ENCODE assay signal across 18 cellular contexts in the genomic region with DNA sequence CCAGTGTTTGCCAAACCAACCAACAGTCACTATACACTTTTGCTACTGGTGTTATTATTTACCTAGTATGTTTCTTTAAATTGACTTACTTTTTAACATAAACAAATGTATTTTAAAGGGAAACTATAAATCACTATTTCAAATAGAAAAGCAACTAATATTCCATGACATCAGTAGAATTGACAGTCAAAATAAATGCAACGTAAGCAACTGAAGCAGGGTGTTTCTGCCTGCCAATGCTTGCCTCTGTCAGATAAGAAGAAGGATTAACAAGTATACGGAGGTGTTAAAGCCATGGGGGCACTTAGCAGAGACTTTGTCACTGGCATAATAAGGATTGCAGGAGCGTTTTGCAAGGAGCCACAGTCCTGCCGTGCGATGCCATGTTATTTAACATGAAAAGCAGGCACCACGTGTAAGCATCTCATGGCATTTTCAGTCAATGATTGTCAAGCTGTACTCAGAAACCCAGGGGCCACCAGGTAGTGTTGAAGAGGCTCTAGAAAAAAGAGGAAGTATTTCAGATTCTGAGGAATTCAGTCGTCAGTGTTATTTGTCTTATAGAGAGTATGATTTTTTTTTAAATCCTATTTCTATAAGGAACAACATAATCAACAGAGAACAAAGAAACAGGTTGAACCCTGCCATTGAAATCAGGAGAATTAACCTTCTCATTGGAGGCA.
DNase-seq lines count a peak whose midpoint lies in the region; ATAC-seq, FAIRE-seq and TF ChIP-seq lines count a peak whose summit lies in the region.
"Had no signal": no experiment of that assay in that cellular context is flagged by ENCODE, and none has a peak within 500 bp of the region (broad histone marks: within the 10 kb centered on the region; RNA-seq: fewer than 3 reads in every experiment).

No MANE protein-coding gene starts in this region.

- TF ChIP-seq CTCF in A549 (IDR thresholded peaks at IDR 0.05) = no peak

- no peak overlapping the region for H3K9ac ChIP-seq in SK-N-MC (ENCODE audit: insufficient read length)
- H3K9ac ChIP-seq in mesendoderm (ENCODE audit: low read length) = no peak overlapping the region
- H3K9ac ChIP-seq: GM23248 had no signal

- H3K36me3 ChIP-seq in SK-N-MC (ENCODE audit: insufficient read depth, low read length) = 0 out of 2 replicates have a peak, but pooled peaks cover 5% of the 10 kb centered on the region
- H3K36me3 ChIP-seq in mesendoderm (ENCODE audit: control insufficient read depth, insufficient read depth, low read length) = no peaks in the 10 kb centered on the region
- H3K36me3 ChIP-seq in CD8-positive, alpha-beta memory T cell (ENCODE audit: insufficient read depth, low read length) = no peaks in the 10 kb centered on the region
- H3K36me3 ChIP-seq: HAP-1 had no signal

- H3K36me3 Mint-ChIP-seq in CD8-positive, alpha-beta memory T cell = no peaks in the 10 kb centered on the region

- H2BK120ac ChIP-seq in mesendoderm (ENCODE audit: low read depth, low read length) = no peak overlapping the region

- H3K4me3 ChIP-seq in A549 (no peak overlapping the region), SK-N-MC (no peak overlapping the region), mesendoderm (ENCODE audit: low read length) (no peak overlapping the region)
- no peak overlapping the region for H3K4me3 ChIP-seq in CD8-positive, alpha-beta memory T cell (ENCODE audit: low read length)
- H3K4me3 ChIP-seq: GM23248, HAP-1 had no signal

- TF ChIP-seq POLR2A in A549 (IDR thresholded peaks at IDR 0.05; ENCODE audit: low read length) = no peak

- H3K79me1 ChIP-seq in mesendoderm (ENCODE audit: low read length) = no peaks in the 10 kb centered on the region

- no peaks in the 10 kb centered on the region for H3K9me3 Mint-ChIP-seq in CD8-positive, alpha-beta memory T cell
- H3K9me3 Mint-ChIP-seq: CD4-positive, alpha-beta T cell had no signal

- H3K4me2 ChIP-seq in A549 = no peak overlapping the region
- H3K4me2 ChIP-seq in mesendoderm (ENCODE audit: low read length) = no peak overlapping the region

- 6% methylated on average over 7 of the region's 7 CpGs for WGBS in A549 (ENCODE audit: missing lambda C conversion rate)
- WGBS in mesendoderm (ENCODE audit: extremely low coverage, insufficient coverage, low lambda C conversion rate) = no CpG with 5 or more reads among the region's 7 CpGs

- DNase-seq in A549 (ENCODE audit: low read depth in 1 of 2, low spot score in 1 of 2) (no peak), D341Med (ENCODE audit: low spot score) (peak; percentile 42), SK-N-MC (ENCODE audit: low read depth, low spot score) (no peak), mesendoderm (peak; percentile 53), MV-4-11 (lab: John Stamatoyannopoulos, UW) (no peak), cardiac septum (ENCODE audit: low spot score) (no peak)
- no peak for DNase-seq in CD8-positive, alpha-beta memory T cell
- no peak for DNase-seq in activated CD4-positive, alpha-beta T cell treated with anti-CD3 and anti-CD28 coated beads, Interleukin-2, amount 50 U/mL, for 1 hour
- DNase-seq: AML-193; CD4-positive, alpha-beta T cell; DMS 273 treated with DMSO at 0.1 percent for 48 hours; GM23248 had no signal

- no peak overlapping the region for H2BK15ac ChIP-seq in mesendoderm (replicated peaks; ENCODE audit: low read depth)

- H3K4me1 ChIP-seq in A549 (no peaks in the 10 kb centered on the region), mesendoderm (ENCODE audit: control insufficient read depth, low read depth, low read length) (no peaks in the 10 kb centered on the region)
- no peaks in the 10 kb centered on the region for H3K4me1 ChIP-seq in CD8-positive, alpha-beta memory T cell (ENCODE audit: insufficient read depth, low read length)
- H3K4me1 ChIP-seq: HAP-1 had no signal

- no peak overlapping the region for H3K18ac ChIP-seq in mesendoderm (ENCODE audit: low read length)

- POLR2A ChIA-PET in A549 (lab: Yijun Ruan, JAX) = no interaction called here
- POLR2A ChIA-PET in CD8-positive, alpha-beta memory T cell (lab: Charles Lee) = no interaction called here

- peaks cover 2 to 14% of the 10 kb centered on the region in 2 donors for H3K27me3 Mint-ChIP-seq in CD8-positive, alpha-beta memory T cell

- H4K8ac ChIP-seq in mesendoderm (ENCODE audit: low read depth, low read length) = no peak overlapping the region

- H3K27me3 ChIP-seq in mesendoderm (ENCODE audit: insufficient read depth, low read length, poor library complexity) = no peaks in the 10 kb centered on the region
- no peaks in the 10 kb centered on the region for H3K27me3 ChIP-seq in CD8-positive, alpha-beta memory T cell (ENCODE audit: insufficient read depth, low read length, poor library complexity, severe bottlenecking)

- peak overlapping the region in 1 of 8 donors; percentile 24 for H3K27ac Mint-ChIP-seq in CD8-positive, alpha-beta memory T cell
- H3K27ac Mint-ChIP-seq: CD4-positive, alpha-beta T cell had no signal

- H3K4ac ChIP-seq in mesendoderm (ENCODE audit: low read depth, low read length) = no peak overlapping the region

- no peak overlapping the region for H3K27ac ChIP-seq in A549
- peak overlapping the region; percentile 26; the same call in 1 of the 2 replicates for H3K27ac ChIP-seq in SK-N-MC
- H3K27ac ChIP-seq in mesendoderm (ENCODE audit: low read depth, low read length) = no peak overlapping the region
- no peak overlapping the region for H3K27ac ChIP-seq in CD8-positive, alpha-beta memory T cell (ENCODE audit: low read depth, low read length)
- H3K27ac ChIP-seq: C4-2B, GM23248 had no signal

- H3K4me3 Mint-ChIP-seq in CD8-positive, alpha-beta memory T cell = no peak overlapping the region
- H3K4me3 Mint-ChIP-seq: CD4-positive, alpha-beta T cell had no signal

- H2BK5ac ChIP-seq in mesendoderm (ENCODE audit: low read length) = no peak overlapping the region

- no peak overlapping the region for H2AK5ac ChIP-seq in mesendoderm (ENCODE audit: low read length)

- TF ChIP-seq EP300 in A549 (IDR thresholded peaks at IDR 0.05) = no peak

- CTCF ChIA-PET in A549 (lab: Yijun Ruan, JAX) = no interaction called here
- CTCF ChIA-PET in CD8-positive, alpha-beta memory T cell (lab: Charles Lee) = no interaction called here

- no peaks in the 10 kb centered on the region for H3K79me2 ChIP-seq in mesendoderm (ENCODE audit: control insufficient read depth, insufficient read depth, low read length)

- H3K56ac ChIP-seq in mesendoderm (ENCODE audit: low read length) = no peak overlapping the region

- H3K9me3 ChIP-seq in A549 = no peaks in the 10 kb centered on the region
- no peaks in the 10 kb centered on the region for H3K9me3 ChIP-seq in SK-N-MC (ENCODE audit: low read depth, low read length)
- H3K9me3 ChIP-seq in CD8-positive, alpha-beta memory T cell (ENCODE audit: low read length) = peaks cover 5% of the 10 kb centered on the region
- H3K9me3 ChIP-seq: HAP-1 had no signal

- FAIRE-seq in A549 (lab: Jason Lieb, UNC) = no peak
- FAIRE-seq: A204.1, G401.6, GM12891, GM19239 had no signal

- no peak overlapping the region for H3K23ac ChIP-seq in mesendoderm (ENCODE audit: low read length)

- intact Hi-C loops in cardiac septum (cut with DNase I) = no loop called here

- H4K5ac ChIP-seq in mesendoderm (ENCODE audit: low read length) = no peak overlapping the region

- no peaks in the 10 kb centered on the region for H3K4me1 Mint-ChIP-seq in CD8-positive, alpha-beta memory T cell

- TF ChIP-seq RAD21 in A549 (conservative IDR thresholded peaks at IDR 0.05 in 1 of 2, IDR thresholded peaks at IDR 0.05 in 1 of 2) = no peak

- ATAC-seq in A549 = no peak

TF ChIP-seq in A549, 52 proteins besides CTCF, POLR2A, EP300 and RAD21:
- TF ChIP-seq MAFK (IDR thresholded peaks at IDR 0.05; ENCODE audit: partially characterized antibody) (peak; percentile 78), ZFP36 (IDR thresholded peaks at IDR 0.05; ENCODE audit: borderline replicate concordance, partially characterized antibody) (no peak)

Comparison
In these comparisons a context has a peak if more than half of its experiments do, and no peak if none do; other contexts are left out.
1. DNase-seq: peak in D341Med (single experiment) and mesendoderm (single experiment); none in A549 (0 of 2), SK-N-MC (single experiment), MV-4-11 (single experiment), CD8-positive, alpha-beta memory T cell (0 of 5), activated CD4-positive, alpha-beta T cell treated with anti-CD3 and anti-CD28 coated beads, Interleukin-2, amount 50 U/mL, for 1 hour (single experiment) and cardiac septum (single experiment).